In genomic region chr12:60977966-60978365, GRCh38 we compare ENCODE assay signal across 14 cellular contexts.
DNase-seq lines count a peak whose midpoint lies in the region; ATAC-seq and TF ChIP-seq lines count a peak whose summit lies in the region.
"Had no signal": no experiment of that assay in that cellular context is flagged by ENCODE, and none has a peak within 500 bp of the region (broad histone marks: within the 10 kb centered on the region; RNA-seq: fewer than 3 reads in every experiment).

No MANE protein-coding gene starts in this region.

- TF ChIP-seq POLR2A in thyroid gland (IDR thresholded peaks at IDR 0.05): no peak

- TF ChIP-seq CTCF in hepatocyte (IDR thresholded peaks at IDR 0.05; ENCODE audit: poor library complexity) (peak; percentile 16), thyroid gland (IDR thresholded peaks at IDR 0.05) (no peak)

- H3K4me1 ChIP-seq in hepatocyte (ENCODE audit: insufficient read depth): no peaks in the 10 kb centered on the region
- no peaks in the 10 kb centered on the region for H3K4me1 ChIP-seq in thyroid gland

- WGBS in hepatocyte (ENCODE audit: low lambda C conversion rate, missing lambda C conversion rate): 32% methylated on average over 3 of the region's 3 CpGs
- WGBS in thyroid gland, 2 donors: 39 to 42% methylated on average over 3 of the region's 3 CpGs

- H3K27me3 ChIP-seq in hepatocyte (no peaks in the 10 kb centered on the region), thyroid gland (no peaks in the 10 kb centered on the region)

- intact Hi-C loops in thyroid gland (cut with DNase I): no loop called here

- no peak overlapping the region for H2AFZ ChIP-seq in hepatocyte

- no peaks in the 10 kb centered on the region for H3K79me2 ChIP-seq in hepatocyte

- H3K36me3 ChIP-seq in hepatocyte (replicated peaks; ENCODE audit: insufficient read depth, low read depth): no peaks in the 10 kb centered on the region
- H3K36me3 ChIP-seq in thyroid gland: no peaks in the 10 kb centered on the region

- H3K9me3 ChIP-seq in hepatocyte (ENCODE audit: low read depth) (no peaks in the 10 kb centered on the region), thyroid gland (no peaks in the 10 kb centered on the region)

- ATAC-seq in GM18517 (IDR thresholded peaks at IDR 0.05; ENCODE audit: unreplicated experiment): no peak
- ATAC-seq: activated naive CD8-positive, alpha-beta T cell treated with anti-CD3 and anti-CD28 coated beads, Interleukin-2, amount 50 U/mL, for 24 hours had no signal

- H3K27ac ChIP-seq in hepatocyte (no peak overlapping the region), thyroid gland (no peak overlapping the region)
- H3K27ac ChIP-seq: coronary artery, KMS-11 had no signal

- DNase-seq in A172 (ENCODE audit: low spot score) (peak; percentile 4), HCEC 1CT (peak; percentile 22), RPMI8226 (peak; percentile 11), hepatocyte (ENCODE audit: low spot score) (no peak), thyroid gland (no peak), NCI-H524 treated with DMSO at 0.1 percent for 48 hours (lab: John Stamatoyannopoulos, UW) (no peak), mucosa of gallbladder (ENCODE audit: low spot score) (no peak)
- DNase-seq: activated naive CD8-positive, alpha-beta T cell treated with anti-CD3 and anti-CD28 coated beads, Interleukin-2, amount 50 U/mL, for 24 hours; NCI-H2171; stimulated activated CD4-positive, alpha-beta T cell treated with anti-CD3 and anti-CD28 coated beads, Interleukin-4, amount 100 ng/mL, for 24 hours; stimulated activated naive CD4-positive, alpha-beta T cell had no signal

- H3K4me3 ChIP-seq in hepatocyte: no peak overlapping the region
- no peak overlapping the region for H3K4me3 ChIP-seq in thyroid gland (replicated peaks in 1 of 3)
- H3K4me3 ChIP-seq: coronary artery had no signal

- no peaks in the 10 kb centered on the region for H4K20me1 ChIP-seq in hepatocyte (ENCODE audit: insufficient read depth, poor library complexity, severe bottlenecking)

- H3K9me2 ChIP-seq in hepatocyte (replicated peaks; ENCODE audit: insufficient read depth): no peaks in the 10 kb centered on the region

- no peak overlapping the region for H3K4me2 ChIP-seq in hepatocyte
- H3K4me2 ChIP-seq: KMS-11 had no signal

Comparison
In these comparisons a context has a peak if more than half of its experiments do, and no peak if none do; other contexts are left out.
1. DNase-seq: peak in A172 (single experiment), HCEC 1CT (single experiment) and RPMI8226 (single experiment); none in hepatocyte (single experiment), thyroid gland (0 of 2), NCI-H524 treated with DMSO at 0.1 percent for 48 hours (single experiment) and mucosa of gallbladder (single experiment).